ENCODE assay signal across 13 cellular contexts in the genomic region with DNA sequence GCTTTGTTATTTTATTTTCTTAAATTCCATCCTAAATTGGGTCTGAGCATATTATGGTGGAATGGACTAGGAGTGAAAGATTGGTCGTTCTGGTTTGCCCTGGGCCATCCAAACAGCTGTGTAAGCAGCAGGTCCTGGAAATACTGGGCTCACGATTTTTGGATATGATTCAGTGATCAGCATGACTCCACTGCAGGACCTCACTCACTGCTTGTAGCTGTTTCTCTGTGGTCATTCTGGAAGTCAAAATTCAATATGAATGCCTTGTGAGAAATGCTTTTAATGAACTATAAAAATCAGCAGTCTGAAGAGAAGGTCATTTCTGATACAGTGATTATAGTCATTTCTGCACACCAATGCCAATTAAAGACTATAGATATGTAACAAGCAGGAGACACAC.
DNase-seq lines count a peak whose midpoint lies in the region; TF ChIP-seq lines count a peak whose summit lies in the region.
"Had no signal": no experiment of that assay in that cellular context is flagged by ENCODE, and none has a peak within 500 bp of the region (broad histone marks: within the 10 kb centered on the region; RNA-seq: fewer than 3 reads in every experiment).

No MANE protein-coding gene starts in this region.

- H2BK5ac ChIP-seq in mesenchymal stem cell (ENCODE audit: low read depth, low read length, poor library complexity, severe bottlenecking) = no peak overlapping the region

- no peak overlapping the region for H4K8ac ChIP-seq in mesenchymal stem cell (ENCODE audit: low read length)

- no peak overlapping the region for H3K4me3 ChIP-seq in MG63
- H3K4me3 ChIP-seq in endodermal cell (ENCODE audit: low read length) = no peak overlapping the region
- no peak overlapping the region for H3K4me3 ChIP-seq in mesenchymal stem cell (ENCODE audit: insufficient read depth in 1 of 2, low read depth in 1 of 2, low read length in 2 of 2)
- H3K4me3 ChIP-seq in MM.1S (ENCODE audit: low read length) = no peak overlapping the region
- no peak overlapping the region for H3K4me3 ChIP-seq in neural progenitor cell
- H3K4me3 ChIP-seq: BLaER1, cardiac muscle cell had no signal

- no peak overlapping the region for H3K4me3 Mint-ChIP-seq in endodermal cell
- no peak overlapping the region for H3K4me3 Mint-ChIP-seq in neural progenitor cell
- H3K4me3 Mint-ChIP-seq: stimulated activated effector memory CD8-positive, alpha-beta T cell treated with anti-CD3 and anti-CD28 coated beads, Interleukin-12 subunit alpha, Interleukin-12 subunit beta, amount 100 ng/mL, for 72 hours had no signal

- H3K27me3 Mint-ChIP-seq in endodermal cell (ENCODE audit: insufficient read depth) (no peaks in the 10 kb centered on the region), neural progenitor cell (ENCODE audit: insufficient read depth, low read depth) (no peaks in the 10 kb centered on the region)

- no peak overlapping the region for H2BK120ac ChIP-seq in mesenchymal stem cell (ENCODE audit: low read depth, low read length)

- H2BK12ac ChIP-seq in mesenchymal stem cell (ENCODE audit: low read length in 2 of 2) = no peak overlapping the region

- peak overlapping the region; percentile 79 for H3K27ac Mint-ChIP-seq in endodermal cell
- no peak overlapping the region for H3K27ac Mint-ChIP-seq in neural progenitor cell
- H3K27ac Mint-ChIP-seq: stimulated activated effector memory CD8-positive, alpha-beta T cell treated with anti-CD3 and anti-CD28 coated beads, Interleukin-12 subunit alpha, Interleukin-12 subunit beta, amount 100 ng/mL, for 72 hours had no signal

- H2AFZ ChIP-seq in mesenchymal stem cell (ENCODE audit: low read depth, low read length) (no peak overlapping the region), MM.1S (ENCODE audit: low read length) (no peak overlapping the region), neural progenitor cell (replicated peaks) (no peak overlapping the region)

- H3K23ac ChIP-seq in mesenchymal stem cell (ENCODE audit: low read length in 2 of 2) = no peak overlapping the region

- no peaks in the 10 kb centered on the region for H3K27me3 ChIP-seq in MG63
- H3K27me3 ChIP-seq in endodermal cell (ENCODE audit: control insufficient read depth, insufficient read depth, low read length, poor library complexity, severe bottlenecking) = no peaks in the 10 kb centered on the region
- H3K27me3 ChIP-seq in mesenchymal stem cell (ENCODE audit: control insufficient read depth in 1 of 2, insufficient read depth in 1 of 2, low read length in 2 of 2) = no peaks in the 10 kb centered on the region
- no peaks in the 10 kb centered on the region for H3K27me3 ChIP-seq in MM.1S (replicated peaks; ENCODE audit: insufficient read depth, low read length)
- no peaks in the 10 kb centered on the region for H3K27me3 ChIP-seq in neural progenitor cell
- H3K27me3 ChIP-seq: BLaER1, cardiac muscle cell had no signal

- no peaks in the 10 kb centered on the region for H3K79me2 ChIP-seq in MM.1S (ENCODE audit: low read length)
- H3K79me2 ChIP-seq in neural progenitor cell (ENCODE audit: low read depth) = no peaks in the 10 kb centered on the region

- no peak overlapping the region for H2AK5ac ChIP-seq in mesenchymal stem cell (ENCODE audit: low read length, severe bottlenecking)

- H3K4me2 ChIP-seq in mesenchymal stem cell (ENCODE audit: low read length, poor library complexity, severe bottlenecking) = no peak overlapping the region
- H3K4me2 ChIP-seq in MM.1S (ENCODE audit: low read depth, low read length) = no peak overlapping the region
- no peak overlapping the region for H3K4me2 ChIP-seq in neural progenitor cell
- H3K4me2 ChIP-seq: BLaER1 had no signal

- no peak overlapping the region for H3K9ac ChIP-seq in endodermal cell (ENCODE audit: extremely low read depth, low read length, poor library complexity, severe bottlenecking)
- no peak overlapping the region for H3K9ac ChIP-seq in mesenchymal stem cell (ENCODE audit: low read length)
- no peak overlapping the region for H3K9ac ChIP-seq in MM.1S (ENCODE audit: low read length)
- H3K9ac ChIP-seq in neural progenitor cell = no peak overlapping the region
- H3K9ac ChIP-seq: BLaER1 had no signal

- H3F3A ChIP-seq in MM.1S (ENCODE audit: insufficient read depth, low read length) = no peaks in the 10 kb centered on the region
- H3F3A ChIP-seq in neural progenitor cell (ENCODE audit: low read depth) = no peaks in the 10 kb centered on the region

- H3K27ac ChIP-seq in endodermal cell (ENCODE audit: low read depth, low read length) (no peak overlapping the region), mesenchymal stem cell (ENCODE audit: low read length, poor library complexity, severe bottlenecking) (peak overlapping the region; percentile 76), MM.1S (ENCODE audit: low read length) (no peak overlapping the region), neural progenitor cell (no peak overlapping the region)
- H3K27ac ChIP-seq: BLaER1, cardiac muscle cell had no signal

- H3K4me1 ChIP-seq in endodermal cell (ENCODE audit: control insufficient read depth, insufficient read depth, low read length) (no peaks in the 10 kb centered on the region), mesenchymal stem cell (ENCODE audit: control insufficient read depth, insufficient read depth, low read depth, low read length) (no peaks in the 10 kb centered on the region), MM.1S (ENCODE audit: low read length) (no peaks in the 10 kb centered on the region), neural progenitor cell (no peaks in the 10 kb centered on the region)
- H3K4me1 ChIP-seq: BLaER1 had no signal

- H4K20me1 ChIP-seq in MM.1S (ENCODE audit: insufficient read depth, low read length) = no peaks in the 10 kb centered on the region
- no peaks in the 10 kb centered on the region for H4K20me1 ChIP-seq in neural progenitor cell (ENCODE audit: low read depth)
- H4K20me1 ChIP-seq: BLaER1 had no signal

- H3K36me3 Mint-ChIP-seq in endodermal cell (ENCODE audit: low read depth) (no peaks in the 10 kb centered on the region), neural progenitor cell (no peaks in the 10 kb centered on the region)
- H3K36me3 Mint-ChIP-seq: stimulated activated effector memory CD8-positive, alpha-beta T cell treated with anti-CD3 and anti-CD28 coated beads, Interleukin-12 subunit alpha, Interleukin-12 subunit beta, amount 100 ng/mL, for 72 hours had no signal

- H3K79me1 ChIP-seq in mesenchymal stem cell (replicated peaks; ENCODE audit: low read length, poor library complexity, severe bottlenecking) = peaks cover 11% of the 10 kb centered on the region

- H3K9me2 ChIP-seq in MM.1S (replicated peaks; ENCODE audit: insufficient read depth, low read length) = no peaks in the 10 kb centered on the region

- DNase-seq in AG08395 (ENCODE audit: low spot score) (peak; percentile 59), MG63 (peak; percentile 20), endodermal cell (no peak), mesenchymal stem cell (no peak), nucleus accumbens (lab: John Stamatoyannopoulos, UW) (no peak), MM.1S (no peak), GM19240 (ENCODE audit: insufficient read length, low spot score) (no peak), neural progenitor cell (ENCODE audit: low spot score) (no peak)
- DNase-seq: activated CD4-positive, alpha-beta T cell treated with anti-CD3 and anti-CD28 coated beads for 4 hours; erythroblast had no signal

- H3K4ac ChIP-seq in mesenchymal stem cell (ENCODE audit: low read depth in 1 of 2, low read length in 2 of 2) = no peak overlapping the region

- H3K36me3 ChIP-seq in MG63 (no peaks in the 10 kb centered on the region), endodermal cell (ENCODE audit: control insufficient read depth, insufficient read depth, low read length) (no peaks in the 10 kb centered on the region), mesenchymal stem cell (ENCODE audit: control insufficient read depth in 1 of 2, insufficient read depth in 2 of 2, low read depth in 1 of 2, low read length in 2 of 2) (no peaks in the 10 kb centered on the region), MM.1S (replicated peaks; ENCODE audit: insufficient read depth, low read length) (no peaks in the 10 kb centered on the region), neural progenitor cell (no peaks in the 10 kb centered on the region)
- H3K36me3 ChIP-seq: BLaER1, cardiac muscle cell had no signal

- H3K9me3 Mint-ChIP-seq in endodermal cell = no peaks in the 10 kb centered on the region
- H3K9me3 Mint-ChIP-seq in neural progenitor cell = no peaks in the 10 kb centered on the region

- 20 to 61% methylated on average over 1 to 2 of the region's 2 CpGs for WGBS in endodermal cell (ENCODE audit: insufficient coverage in 1 of 2, insufficient read length in 1 of 2), 2 experiments
- WGBS in mesenchymal stem cell = 57% methylated on average over 2 of the region's 2 CpGs

- peaks cover 4% of the 10 kb centered on the region for H3K4me1 Mint-ChIP-seq in endodermal cell
- H3K4me1 Mint-ChIP-seq in neural progenitor cell = peaks cover 10% of the 10 kb centered on the region
- H3K4me1 Mint-ChIP-seq: stimulated activated effector memory CD8-positive, alpha-beta T cell treated with anti-CD3 and anti-CD28 coated beads, Interleukin-12 subunit alpha, Interleukin-12 subunit beta, amount 100 ng/mL, for 72 hours had no signal

- no peak overlapping the region for H3K14ac ChIP-seq in mesenchymal stem cell (ENCODE audit: low read length in 2 of 2)

- H2BK15ac ChIP-seq in mesenchymal stem cell (ENCODE audit: low read depth, poor library complexity, severe bottlenecking) = no peak overlapping the region

- no peak overlapping the region for H4K91ac ChIP-seq in mesenchymal stem cell (ENCODE audit: low read length)

- H3K18ac ChIP-seq in mesenchymal stem cell (ENCODE audit: low read depth in 1 of 2, low read length in 2 of 2) = peak overlapping the region in 1 of 2 experiments; percentile 52

- no peaks in the 10 kb centered on the region for H3K9me3 ChIP-seq in MG63
- H3K9me3 ChIP-seq in endodermal cell (ENCODE audit: control insufficient read depth, low read length) = no peaks in the 10 kb centered on the region
- no peaks in the 10 kb centered on the region for H3K9me3 ChIP-seq in mesenchymal stem cell (ENCODE audit: control insufficient read depth, low read length)
- H3K9me3 ChIP-seq in MM.1S (replicated peaks; ENCODE audit: insufficient read depth, low read length) = no peaks in the 10 kb centered on the region
- H3K9me3 ChIP-seq in neural progenitor cell (ENCODE audit: low read depth) = no peaks in the 10 kb centered on the region
- H3K9me3 ChIP-seq: BLaER1 had no signal

- TF ChIP-seq CTCF in endodermal cell (conservative IDR thresholded peaks at IDR 0.05) (no peak), MM.1S (IDR thresholded peaks at IDR 0.05; ENCODE audit: low read length) (no peak), neural progenitor cell (IDR thresholded peaks at IDR 0.05) (no peak)

Comparison
In these comparisons a context has a peak if more than half of its experiments do, and no peak if none do; other contexts are left out.
1. DNase-seq: peak in AG08395 (single experiment) and MG63 (single experiment); none in endodermal cell (single experiment), mesenchymal stem cell (single experiment), nucleus accumbens (0 of 56), MM.1S (single experiment), GM19240 (single experiment) and neural progenitor cell (single experiment).